ENCODE assay signal across 16 cellular contexts in the genomic region with DNA sequence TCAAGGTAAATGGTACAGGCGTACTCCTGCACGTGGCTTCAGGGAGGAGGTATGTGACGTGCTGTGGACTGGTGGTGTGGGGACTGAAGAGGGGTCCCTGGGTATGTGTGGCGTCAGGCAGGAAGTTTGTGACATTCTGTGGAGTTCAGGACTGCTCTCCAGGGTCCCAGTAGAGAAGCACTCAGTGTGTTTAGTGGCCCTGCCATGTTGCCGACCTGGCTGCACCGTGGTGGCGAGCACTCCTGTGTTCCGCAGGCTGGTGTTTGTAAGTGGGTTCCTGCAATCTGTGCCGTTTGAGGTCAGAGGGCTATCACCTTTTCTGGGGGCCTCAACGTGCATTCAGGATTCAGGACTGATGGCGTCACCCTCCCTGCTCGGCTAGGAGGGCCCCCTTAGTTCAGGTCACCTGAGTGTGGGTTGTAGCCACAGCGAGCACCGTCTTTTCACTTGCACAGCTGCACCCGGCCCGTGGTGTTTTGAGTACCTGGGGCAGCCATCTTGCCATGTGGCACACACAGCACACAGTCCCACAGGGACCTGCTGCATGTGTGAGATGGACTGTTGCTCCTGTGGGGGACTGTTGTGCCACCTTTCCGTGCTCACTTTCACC. TPM values are rescaled to one million over a fixed set of nuclear protein-coding genes. Genes with fewer than 3 reads are reported as not detected.
DNase-seq lines count a peak whose midpoint lies in the region; ATAC-seq, FAIRE-seq and TF ChIP-seq lines count a peak whose summit lies in the region.
"Had no signal": no experiment of that assay in that cellular context is flagged by ENCODE, and none has a peak within 500 bp of the region (broad histone marks: within the 10 kb centered on the region; RNA-seq: fewer than 3 reads in every experiment).

No MANE protein-coding gene starts in this region.

- TF ChIP-seq RAD21 in A549 (conservative IDR thresholded peaks at IDR 0.05 in 1 of 2, IDR thresholded peaks at IDR 0.05 in 1 of 2): no peak

- in situ Hi-C loops in HAP-1 (cut with MboI; ENCODE audit: low sequenced_read_pairs): loop anchor here (5.0 kb wide), 1 partner anchor 176 kb away; no protein-coding TSS in a partner anchor

- POLR2A ChIA-PET in A549 (lab: Yijun Ruan, JAX): no interaction called here

- H3K27me3 ChIP-seq in GM23338 (ENCODE audit: insufficient read depth): no peaks in the 10 kb centered on the region
- no peaks in the 10 kb centered on the region for H3K27me3 ChIP-seq in osteoblast (ENCODE audit: insufficient read depth, low read length)
- H3K27me3 ChIP-seq in HAP-1 (ENCODE audit: low read depth): no peaks in the 10 kb centered on the region

- H3K36me3 Mint-ChIP-seq in GM23338 (ENCODE audit: low read depth): peaks cover 34% of the 10 kb centered on the region
- H3K36me3 Mint-ChIP-seq in brain: peaks cover 29% of the 10 kb centered on the region

- no peak overlapping the region for H3K27ac Mint-ChIP-seq in GM23338
- peak overlapping the region in 3 of 5 experiments; percentile 7 to 71 (median 32) for H3K27ac Mint-ChIP-seq in brain
- H3K27ac Mint-ChIP-seq: type B pancreatic cell had no signal

- 79% methylated on average over 17 of the region's 17 CpGs for WGBS in A549 (ENCODE audit: missing lambda C conversion rate)

- peaks cover 5% of the 10 kb centered on the region; the same call in 1 of the 2 replicates for H3K36me3 ChIP-seq in GM23338 (ENCODE audit: insufficient read depth)
- peaks cover 26% of the 10 kb centered on the region for H3K36me3 ChIP-seq in osteoblast (ENCODE audit: insufficient read depth, low read length)
- peaks cover 21% of the 10 kb centered on the region for H3K36me3 ChIP-seq in HAP-1 (replicated peaks)

- TF ChIP-seq POLR2A in A549 (IDR thresholded peaks at IDR 0.05; ENCODE audit: low read length): no peak

- H3K27me3 Mint-ChIP-seq in GM23338 (ENCODE audit: insufficient read depth, low read depth, poor library complexity): peaks cover 5% of the 10 kb centered on the region
- H3K27me3 Mint-ChIP-seq in brain: no peaks in the 10 kb centered on the region

- DNase-seq in A549 (ENCODE audit: low read depth in 1 of 2, low spot score in 1 of 2) (no peak), GM23338 (ENCODE audit: low spot score) (no peak), osteoblast (ENCODE audit: insufficient read length, low spot score, missing footprints) (peak; percentile 27), HAP-1 (ENCODE audit: low spot score in 2 of 2) (no peak), NCI-H1694 (lab: John Stamatoyannopoulos, UW) (no peak)

- TF ChIP-seq CTCF in A549 (IDR thresholded peaks at IDR 0.05) (no peak), GM23338 (conservative IDR thresholded peaks at IDR 0.05; ENCODE audit: low read depth in 2 of 2) (no peak), brain (conservative IDR thresholded peaks at IDR 0.05) (no peak), osteoblast (IDR thresholded peaks at IDR 0.05; ENCODE audit: extremely low read depth, low read depth, low read length) (no peak)

- no peak for FAIRE-seq in A549 (lab: Jason Lieb, UNC)

- H3F3A ChIP-seq in GM23338 (replicated peaks; ENCODE audit: low read depth): no peaks in the 10 kb centered on the region

- TF ChIP-seq EP300 in A549 (IDR thresholded peaks at IDR 0.05): no peak

- H3K9me3 ChIP-seq in A549: no peaks in the 10 kb centered on the region
- H3K9me3 ChIP-seq in osteoblast (ENCODE audit: low read depth, low read length): no peaks in the 10 kb centered on the region
- H3K9me3 ChIP-seq in HAP-1: no peaks in the 10 kb centered on the region

- H3K79me2 ChIP-seq in GM23338 (replicated peaks; ENCODE audit: insufficient read depth): peaks cover 20% of the 10 kb centered on the region; the same call in 1 of the 2 replicates
- H3K79me2 ChIP-seq in osteoblast (ENCODE audit: insufficient read depth, low read length): peaks cover 48% of the 10 kb centered on the region

- H3K4me3 ChIP-seq in A549 (no peak overlapping the region), GM23338 (no peak overlapping the region), osteoblast (ENCODE audit: insufficient read depth, low read length) (no peak overlapping the region), HAP-1 (no peak overlapping the region)
- H3K4me3 ChIP-seq: PC-9 had no signal

- ATAC-seq in A549 (peak; percentile 17 to 28; a peak in 4 of 6 replicates), GM23338 (peak; percentile 17), GM19455 (IDR thresholded peaks at IDR 0.05; ENCODE audit: unreplicated experiment) (no peak), GM21381 (IDR thresholded peaks at IDR 0.05; ENCODE audit: unreplicated experiment) (no peak)

- H3K9me3 Mint-ChIP-seq in GM23338 (no peaks in the 10 kb centered on the region), brain (no peaks in the 10 kb centered on the region)
- H3K9me3 Mint-ChIP-seq: type B pancreatic cell had no signal

- no peak overlapping the region for H3K4me2 ChIP-seq in A549
- H3K4me2 ChIP-seq in GM23338: no peak overlapping the region
- H3K4me2 ChIP-seq in osteoblast (ENCODE audit: insufficient read depth, low read length): peak overlapping the region; percentile 59

- CTCF ChIA-PET in A549 (lab: Yijun Ruan, JAX): interaction anchor here (0.6 to 9.8 kb wide), 34 partner anchors 8 to 1566 kb away, joined by 3 to 166 read pairs (median 4); partner anchors contain the start of genes JMJD4 and WNT9A

- H3K4me1 Mint-ChIP-seq in GM23338: no peaks in the 10 kb centered on the region; the same call in 2 of the 3 replicates
- peaks cover 33% of the 10 kb centered on the region for H3K4me1 Mint-ChIP-seq in brain

- H3K9me2 ChIP-seq in GM23338 (ENCODE audit: insufficient read depth): no peaks in the 10 kb centered on the region

- H3K4me3 Mint-ChIP-seq in GM23338: no peak overlapping the region
- no peak overlapping the region for H3K4me3 Mint-ChIP-seq in brain
- H3K4me3 Mint-ChIP-seq: type B pancreatic cell had no signal

- peaks cover 4% of the 10 kb centered on the region for H4K20me1 ChIP-seq in GM23338 (replicated peaks; ENCODE audit: insufficient read depth)
- H4K20me1 ChIP-seq in osteoblast (ENCODE audit: insufficient read depth, low read length): peaks cover 78% of the 10 kb centered on the region

- no peak overlapping the region for H2AFZ ChIP-seq in GM23338
- no peak overlapping the region for H2AFZ ChIP-seq in osteoblast (ENCODE audit: low read length)
- H2AFZ ChIP-seq: PC-9 had no signal

- H3K27ac ChIP-seq in A549 (no peak overlapping the region), GM23338 (ENCODE audit: low read depth) (no peak overlapping the region), osteoblast (ENCODE audit: low read depth, low read length) (peak overlapping the region; percentile 55)
- H3K27ac ChIP-seq: PC-9 had no signal

- H3K4me1 ChIP-seq in A549: peaks cover 34% of the 10 kb centered on the region
- H3K4me1 ChIP-seq in GM23338 (ENCODE audit: insufficient read depth): no peaks in the 10 kb centered on the region
- H3K4me1 ChIP-seq in osteoblast (ENCODE audit: insufficient read depth, low read length): peaks cover 40% of the 10 kb centered on the region
- H3K4me1 ChIP-seq in HAP-1: 0 out of 2 replicates have a peak, but pooled peaks cover 2% of the 10 kb centered on the region

TF ChIP-seq in A549, 52 proteins besides CTCF, POLR2A, EP300 and RAD21 (continues in another document):
- no peak for TF ChIP-seq CBX8 (IDR thresholded peaks at IDR 0.05)
- TF ChIP-seq, protein P1, sequence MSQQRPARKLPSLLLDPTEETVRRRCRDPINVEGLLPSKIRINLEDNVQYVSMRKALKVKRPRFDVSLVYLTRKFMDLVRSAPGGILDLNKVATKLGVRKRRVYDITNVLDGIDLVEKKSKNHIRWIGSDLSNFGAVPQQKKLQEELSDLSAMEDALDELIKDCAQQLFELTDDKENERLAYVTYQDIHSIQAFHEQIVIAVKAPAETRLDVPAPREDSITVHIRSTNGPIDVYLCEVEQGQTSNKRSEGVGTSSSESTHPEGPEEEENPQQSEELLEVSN (IDR thresholded peaks at IDR 0.05; ENCODE audit: borderline replicate concordance, low read depth): no peak

RNA-seq across cellular contexts. Expression of gene SNAP47, which starts 26.5 kb away (rescaled TPM):
- polyA plus RNA-seq in A549 (2011; rRNA removed) (39.5 and 42.5 TPM in 2 replicates), A549 (2017; fragmentation: RNase III; extraction: RNeasy Plus Mini Kit Qiagen cat#74134 plus additional on column Dnase treatment) (26.7 to 29.6 TPM (median 29.6 TPM) in 3 replicates), GM23338 (2016; fragmentation: Nextera tagmentation; extraction: Ambion mirVana) (17.8 and 19.5 TPM in 2 replicates), brain (ENCODE audit: insufficient read depth, low read depth, low replicate concordance) (75.0 TPM)
- polyA plus RNA-seq in A549 (2012; cell fraction: cytosol; rRNA removed): 38.1 and 38.2 TPM in 2 replicates
- polyA plus RNA-seq in A549 (2012; cell fraction: nucleus; rRNA removed): 30.4 and 31.8 TPM in 2 replicates
- polyA minus RNA-seq in A549 (2011; rRNA and poly(A)+ RNA removed): 35.4 and 37.5 TPM in 2 replicates
- 48.0 and 51.8 TPM in 2 replicates for total RNA-seq in GM23338 (2014; rRNA removed; shearing (Covaris generic))
- 47.7 and 51.4 TPM in 2 replicates for total RNA-seq in osteoblast

RNA-seq across cellular contexts. Expression of gene JMJD4, which starts 26.6 kb away (rescaled TPM):
- 21.2 and 23.7 TPM in 2 replicates for polyA plus RNA-seq in A549 (2011; rRNA removed)
- polyA plus RNA-seq in A549 (2012; cell fraction: cytosol; rRNA removed): 28.4 and 36.8 TPM in 2 replicates
- polyA plus RNA-seq in A549 (2012; cell fraction: nucleus; rRNA removed): 51.5 and 60.7 TPM in 2 replicates
- 18.8 to 19.8 TPM (median 19.4 TPM) in 3 replicates for polyA plus RNA-seq in A549 (2017; fragmentation: RNase III; extraction: RNeasy Plus Mini Kit Qiagen cat#74134 plus additional on column Dnase treatment)
- polyA minus RNA-seq in A549 (2011; rRNA and poly(A)+ RNA removed): 76.3 and 78.6 TPM in 2 replicates
- total RNA-seq in GM23338 (2014; rRNA removed; shearing (Covaris generic)): 17.7 and 17.9 TPM in 2 replicates
- polyA plus RNA-seq in GM23338 (2016; fragmentation: Nextera tagmentation; extraction: Ambion mirVana): 11.5 and 11.6 TPM in 2 replicates
- polyA plus RNA-seq in brain (ENCODE audit: insufficient read depth, low read depth, low replicate concordance): 15.6 TPM
- 27.5 and 30.4 TPM in 2 replicates for total RNA-seq in osteoblast

RNA-seq across cellular contexts. Expression of gene PRSS38, which starts 53.7 kb away (rescaled TPM):
- polyA plus RNA-seq in A549 (2011; rRNA removed) (not detected in 2 replicates), A549 (2017; fragmentation: RNase III; extraction: RNeasy Plus Mini Kit Qiagen cat#74134 plus additional on column Dnase treatment) (not detected in 3 replicates), GM23338 (2016; fragmentation: Nextera tagmentation; extraction: Ambion mirVana) (not detected in 2 replicates), brain (ENCODE audit: insufficient read depth, low read depth, low replicate concordance) (not detected)
- not detected in 2 replicates for polyA plus RNA-seq in A549 (2012; cell fraction: cytosol; rRNA removed)
- not detected in 2 replicates for polyA plus RNA-seq in A549 (2012; cell fraction: nucleus; rRNA removed)
- not detected in 2 replicates for polyA minus RNA-seq in A549 (2011; rRNA and poly(A)+ RNA removed)
- not detected in 2 replicates for total RNA-seq in GM23338 (2014; rRNA removed; shearing (Covaris generic))
- total RNA-seq in osteoblast: not detected in 2 replicates
- total RNA-seq: cerebellum; Daoy; epithelial cell of proximal tubule; lower leg skin; omental fat pad; PC-9; T-helper 1 cell treated with Interleukin-12 subunit alpha and Interleukin-12 subunit beta and Interleukin-4 antibody, amounts not matched to agents 30 ng/mL and 1 ng/mL, for 36 hours had no signal

Comparison
In these comparisons a context has a peak if more than half of its experiments do, and no peak if none do; other contexts are left out.
1. ATAC-seq: peak in A549 (2 of 2) and GM23338 (single experiment); none in GM19455 (single experiment) and GM21381 (single experiment).